In the genomic region with DNA sequence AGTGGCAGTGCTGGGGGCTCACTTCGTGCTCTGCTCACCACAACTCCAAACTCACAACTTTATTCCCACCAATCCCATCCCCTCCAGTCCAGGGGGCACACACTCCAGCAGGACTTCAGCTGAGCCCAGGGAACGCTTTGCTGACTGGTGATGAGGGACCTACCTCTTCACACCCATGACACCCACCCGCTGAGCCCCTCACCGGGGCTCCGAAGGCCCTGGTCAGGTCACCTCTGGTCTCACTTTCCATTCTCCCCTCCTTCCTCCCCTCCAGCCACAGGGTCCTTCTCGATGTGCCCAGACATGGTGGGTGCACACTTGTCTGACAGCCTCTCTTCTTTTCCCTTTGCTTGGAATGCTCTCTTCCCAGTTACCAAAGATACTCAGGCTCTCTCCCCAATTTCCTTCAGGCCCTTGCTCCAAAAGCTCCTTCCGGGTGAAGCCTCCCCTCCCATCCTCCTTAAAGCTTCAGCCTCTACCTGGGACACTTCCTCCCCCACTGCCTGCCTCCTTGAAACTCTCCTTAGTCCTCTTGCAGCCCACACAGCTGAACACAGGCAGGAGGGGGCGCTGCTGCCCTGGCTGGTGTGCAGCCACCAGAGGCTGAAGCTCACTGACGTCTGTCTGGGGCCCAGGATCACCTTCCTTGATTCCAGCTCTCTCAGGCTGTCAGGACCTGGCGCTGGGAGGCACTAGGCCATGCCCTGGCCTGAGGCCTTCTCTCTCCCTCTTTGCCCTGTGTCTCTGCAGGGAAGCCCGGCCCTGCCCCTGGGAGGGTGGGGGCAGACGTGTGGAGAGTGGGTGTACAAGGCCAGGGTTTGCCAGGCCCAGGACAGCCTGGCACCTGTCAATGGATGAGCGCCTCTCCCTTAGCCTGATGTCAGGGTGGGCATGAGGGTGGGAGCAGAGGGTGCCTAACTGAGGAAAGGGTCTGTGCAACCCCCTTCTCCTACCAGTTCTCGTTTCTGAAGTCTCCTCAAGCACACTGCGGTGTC, we compare ENCODE assay signal across 8 cellular contexts. TPM values are rescaled to one million over a fixed set of nuclear protein-coding genes. Genes with fewer than 3 reads are reported as not detected.
A peak's percentile ranks its signal among the peaks of the same experiment; 100 is the strongest.
DNase-seq lines count a peak whose midpoint lies in the region; ATAC-seq and TF ChIP-seq lines count a peak whose summit lies in the region.

No MANE protein-coding gene starts in this region.

- H3K4me3 Mint-ChIP-seq in endodermal cell = no peak overlapping the region
- no peak overlapping the region for H3K4me3 Mint-ChIP-seq in stimulated activated naive CD8-positive, alpha-beta T cell treated with anti-CD3 and anti-CD28 coated beads, Interleukin-15, amount 100 ng/mL, for 72 hours

- no peak overlapping the region for H3K27ac Mint-ChIP-seq in endodermal cell
- H3K27ac Mint-ChIP-seq in stimulated activated naive CD8-positive, alpha-beta T cell treated with anti-CD3 and anti-CD28 coated beads, Interleukin-15, amount 100 ng/mL, for 72 hours = peak overlapping the region in 1 of 2 donors; percentile 96

- H3K27me3 Mint-ChIP-seq in endodermal cell (ENCODE audit: insufficient read depth) = peaks cover 12% of the 10 kb centered on the region
- peaks cover 24% of the 10 kb centered on the region for H3K27me3 Mint-ChIP-seq in stimulated activated naive CD8-positive, alpha-beta T cell treated with anti-CD3 and anti-CD28 coated beads, Interleukin-15, amount 100 ng/mL, for 72 hours

- peak; percentile 57 for DNase-seq in A172 (ENCODE audit: low spot score)
- peak; percentile 66 for DNase-seq in NAMALWA (ENCODE audit: low spot score)
- peak; percentile 96 for DNase-seq in WERI-Rb-1
- peak; percentile 94 for DNase-seq in endodermal cell
- peak; percentile 84 to 96 (median 93) for DNase-seq in mucosa of descending colon
- peak; percentile 55 to 60 for DNase-seq in stimulated activated naive CD8-positive, alpha-beta T cell treated with anti-CD3 and anti-CD28 coated beads, Interleukin-15, amount 100 ng/mL, for 72 hours

- H3K36me3 Mint-ChIP-seq in endodermal cell (ENCODE audit: low read depth) = no peaks in the 10 kb centered on the region

- no peak overlapping the region for H3K9ac ChIP-seq in endodermal cell (ENCODE audit: extremely low read depth, low read length, poor library complexity, severe bottlenecking)

- TF ChIP-seq CTCF in WERI-Rb-1 (IDR thresholded peaks at IDR 0.05; ENCODE audit: low read depth, low read length) (peak; percentile 97), endodermal cell (conservative IDR thresholded peaks at IDR 0.05) (peak; percentile 90), mucosa of descending colon (IDR thresholded peaks at IDR 0.05) (peak; percentile 80)

- H3K4me1 ChIP-seq in endodermal cell (ENCODE audit: control insufficient read depth, insufficient read depth, low read length) (no peaks in the 10 kb centered on the region), mucosa of descending colon (ENCODE audit: low read depth) (peaks cover 7% of the 10 kb centered on the region)

- no peaks in the 10 kb centered on the region for H3K27me3 ChIP-seq in WERI-Rb-1 (ENCODE audit: insufficient read depth, low read depth, severe bottlenecking)
- H3K27me3 ChIP-seq in endodermal cell (ENCODE audit: control insufficient read depth, insufficient read depth, low read length, poor library complexity, severe bottlenecking) = peaks cover 15% of the 10 kb centered on the region

- WGBS in endodermal cell (ENCODE audit: insufficient coverage in 1 of 2, insufficient read length in 1 of 2), 2 experiments = 80 to 88% methylated on average over 6 to 15 of the region's 15 CpGs

- H3K9me3 ChIP-seq in WERI-Rb-1 (ENCODE audit: severe bottlenecking) (no peaks in the 10 kb centered on the region), endodermal cell (ENCODE audit: control insufficient read depth, low read length) (no peaks in the 10 kb centered on the region), mucosa of descending colon (no peaks in the 10 kb centered on the region)

- H3K27ac ChIP-seq in WERI-Rb-1 = peak overlapping the region; percentile 51
- H3K27ac ChIP-seq in endodermal cell (ENCODE audit: low read depth, low read length) = no peak overlapping the region

- no peak overlapping the region for H3K4me3 ChIP-seq in WERI-Rb-1 (ENCODE audit: low read depth, low read length)
- H3K4me3 ChIP-seq in endodermal cell (ENCODE audit: low read length) = no peak overlapping the region
- no peak overlapping the region for H3K4me3 ChIP-seq in mucosa of descending colon

- H3K4me1 Mint-ChIP-seq in endodermal cell = no peaks in the 10 kb centered on the region
- no peaks in the 10 kb centered on the region for H3K4me1 Mint-ChIP-seq in stimulated activated naive CD8-positive, alpha-beta T cell treated with anti-CD3 and anti-CD28 coated beads, Interleukin-15, amount 100 ng/mL, for 72 hours

- H3K9me3 Mint-ChIP-seq in endodermal cell = no peaks in the 10 kb centered on the region
- no peaks in the 10 kb centered on the region for H3K9me3 Mint-ChIP-seq in stimulated activated naive CD8-positive, alpha-beta T cell treated with anti-CD3 and anti-CD28 coated beads, Interleukin-15, amount 100 ng/mL, for 72 hours

- H3K36me3 ChIP-seq in WERI-Rb-1 (no peaks in the 10 kb centered on the region), endodermal cell (ENCODE audit: control insufficient read depth, insufficient read depth, low read length) (no peaks in the 10 kb centered on the region), mucosa of descending colon (ENCODE audit: low read depth) (no peaks in the 10 kb centered on the region)

- intact Hi-C loops in mucosa of descending colon (cut with DNase I, micrococcal nuclease) = no loop called here

- ATAC-seq in GM18511 (IDR thresholded peaks at IDR 0.05; ENCODE audit: unreplicated experiment) (peak; percentile 67), mucosa of descending colon (peak; percentile 96), GM18502 (IDR thresholded peaks at IDR 0.05; ENCODE audit: poor library complexity, unreplicated experiment) (no peak)
- peak; percentile 90 for ATAC-seq in stimulated activated naive CD8-positive, alpha-beta T cell treated with anti-CD3 and anti-CD28 coated beads, Interleukin-15, amount 100 ng/mL, for 72 hours

RNA-seq across cellular contexts. Expression of a gene that starts 1.6 kb away (rescaled TPM):
- 0.21 TPM in 1 of 2 replicates, not detected in the other for total RNA-seq in A172 (2014; rRNA removed; shearing (Covaris generic))
- total RNA-seq in endodermal cell (under 1 TPM in 1 of 2 donors, not detected in 1; 0.24 TPM), mucosa of descending colon (1 to 10 TPM in 1 of 3 donors, under 1 TPM in 2; 0.32 to 1.4 (median 0.55) TPM)
- polyA plus RNA-seq in endodermal cell (2013, experiment 1 of 2) = 0.14 TPM
- 0.25 TPM for polyA plus RNA-seq in endodermal cell (2013, experiment 2 of 2)
